In genomic region chr5:151092750-151093149, GRCh38 we compare ENCODE assay signal across 10 cellular contexts.
DNase-seq lines count a peak whose midpoint lies in the region; ATAC-seq and TF ChIP-seq lines count a peak whose summit lies in the region.
"Had no signal": no experiment of that assay in that cellular context is flagged by ENCODE, and none has a peak within 500 bp of the region (broad histone marks: within the 10 kb centered on the region; RNA-seq: fewer than 3 reads in every experiment).

No MANE protein-coding gene starts in this region.

- H3K4me3 ChIP-seq in subcutaneous abdominal adipose tissue (ENCODE audit: low read depth in 1 of 5, low read length in 5 of 5) = no peak overlapping the region
- H3K4me3 ChIP-seq: heart left ventricle had no signal

- peaks cover 0 to 4% (median 0%) of the 10 kb centered on the region in 5 donors for H3K36me3 ChIP-seq in subcutaneous abdominal adipose tissue (ENCODE audit: control insufficient read depth in 5 of 5, insufficient read depth in 5 of 5, low read length in 5 of 5)
- H3K36me3 ChIP-seq: heart left ventricle had no signal

- no peaks in the 10 kb centered on the region for H3K9me3 ChIP-seq in subcutaneous abdominal adipose tissue (ENCODE audit: control insufficient read depth in 5 of 5, low read length in 5 of 5)
- H3K9me3 ChIP-seq: heart left ventricle had no signal

- no peaks in the 10 kb centered on the region for H3K27me3 ChIP-seq in subcutaneous abdominal adipose tissue (ENCODE audit: control insufficient read depth in 5 of 5, insufficient read depth in 4 of 5, low read length in 5 of 5)
- H3K27me3 ChIP-seq: heart left ventricle had no signal

- peak; percentile 20 for DNase-seq in NK-92 treated with Interleukin-12 subunit alpha and Interleukin-12 subunit beta, amount 100 ng/mL, for 24 hours (lab: John Stamatoyannopoulos, UW)
- DNase-seq in NK-92 (lab: John Stamatoyannopoulos, UW; ENCODE audit: unreplicated experiment) (no peak), fibroblast of the conjunctiva (ENCODE audit: low read depth) (peak; percentile 56), DMS53 (lab: John Stamatoyannopoulos, UW) (no peak)
- no peak for DNase-seq in stimulated activated CD4-positive, alpha-beta T cell treated with anti-CD3 and anti-CD28 coated beads, Interleukin-15, amount 100 ng/mL, for 24 hours
- DNase-seq: heart left ventricle; stimulated activated CD4-positive, alpha-beta T cell treated with anti-CD3 and anti-CD28 coated beads, Interleukin-4, amount 100 ng/mL, for 24 hours had no signal

- H3K27ac ChIP-seq in subcutaneous abdominal adipose tissue (ENCODE audit: low read depth, low read length) = peak overlapping the region; percentile 98

- peak overlapping the region in 1 of 5 donors; percentile 60 for H3K9ac ChIP-seq in subcutaneous abdominal adipose tissue (ENCODE audit: low read length in 5 of 5)

- peaks cover 27 to 65% (median 56%) of the 10 kb centered on the region in 5 donors for H3K4me1 ChIP-seq in subcutaneous abdominal adipose tissue (ENCODE audit: control insufficient read depth in 5 of 5, insufficient read depth in 5 of 5, low read length in 5 of 5)

- ATAC-seq in SK-N-SH treated with all-trans-retinoic acid at 6 μM for 48 hours = peak; percentile 39
- no peak for ATAC-seq in GM19455 (IDR thresholded peaks at IDR 0.05; ENCODE audit: unreplicated experiment)

TF ChIP-seq in SK-N-SH treated with all-trans-retinoic acid at 6 μM for 48 hours, 23 proteins besides CTCF, POLR2A, EP300 and RAD21:
- TF ChIP-seq ZFP3 (CRISPR knock-in tag; IDR thresholded peaks at IDR 0.05) = no peak
- no peak for TF ChIP-seq ZNF70 (CRISPR knock-in tag; IDR thresholded peaks at IDR 0.05)
- TF ChIP-seq BACH2 (CRISPR knock-in tag; IDR thresholded peaks at IDR 0.05; ENCODE audit: borderline replicate concordance) = no peak
- TF ChIP-seq ESRRG (CRISPR knock-in tag; IDR thresholded peaks at IDR 0.05) = no peak
- TF ChIP-seq SNAI2 (CRISPR knock-in tag; IDR thresholded peaks at IDR 0.05) = no peak
- no peak for TF ChIP-seq TOX (CRISPR knock-in tag; IDR thresholded peaks at IDR 0.05; ENCODE audit: borderline replicate concordance)
- no peak for TF ChIP-seq ZC3H10 (CRISPR knock-in tag; IDR thresholded peaks at IDR 0.05)
- no peak for TF ChIP-seq TSHZ2 (CRISPR knock-in tag; IDR thresholded peaks at IDR 0.05)
- no peak for TF ChIP-seq ZNF565 (CRISPR knock-in tag; conservative IDR thresholded peaks at IDR 0.05; ENCODE audit: low read depth)
- no peak for TF ChIP-seq CSDC2 (CRISPR knock-in tag; IDR thresholded peaks at IDR 0.05)
- no peak for TF ChIP-seq ARNTL (CRISPR knock-in tag; IDR thresholded peaks at IDR 0.05; ENCODE audit: borderline replicate concordance, low read depth)
- TF ChIP-seq, protein P1, sequence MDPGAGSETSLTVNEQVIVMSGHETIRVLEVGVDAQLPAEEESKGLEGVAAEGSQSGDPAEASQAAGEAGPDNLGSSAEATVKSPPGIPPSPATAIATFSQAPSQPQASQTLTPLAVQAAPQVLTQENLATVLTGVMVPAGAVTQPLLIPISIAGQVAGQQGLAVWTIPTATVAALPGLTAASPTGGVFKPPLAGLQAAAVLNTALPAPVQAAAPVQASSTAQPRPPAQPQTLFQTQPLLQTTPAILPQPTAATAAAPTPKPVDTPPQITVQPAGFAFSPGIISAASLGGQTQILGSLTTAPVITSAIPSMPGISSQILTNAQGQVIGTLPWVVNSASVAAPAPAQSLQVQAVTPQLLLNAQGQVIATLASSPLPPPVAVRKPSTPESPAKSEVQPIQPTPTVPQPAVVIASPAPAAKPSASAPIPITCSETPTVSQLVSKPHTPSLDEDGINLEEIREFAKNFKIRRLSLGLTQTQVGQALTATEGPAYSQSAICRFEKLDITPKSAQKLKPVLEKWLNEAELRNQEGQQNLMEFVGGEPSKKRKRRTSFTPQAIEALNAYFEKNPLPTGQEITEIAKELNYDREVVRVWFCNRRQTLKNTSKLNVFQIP (CRISPR knock-in tag; IDR thresholded peaks at IDR 0.05; ENCODE audit: borderline replicate concordance, low read depth) = no peak
- TF ChIP-seq ISL1 (CRISPR knock-in tag; IDR thresholded peaks at IDR 0.05) = no peak
- no peak for TF ChIP-seq ZFP30 (CRISPR knock-in tag; IDR thresholded peaks at IDR 0.05)
- TF ChIP-seq RARB (CRISPR knock-in tag; IDR thresholded peaks at IDR 0.05) = no peak
- TF ChIP-seq PPARA (CRISPR knock-in tag; IDR thresholded peaks at IDR 0.05; ENCODE audit: borderline replicate concordance) = no peak
- TF ChIP-seq, protein P2, sequence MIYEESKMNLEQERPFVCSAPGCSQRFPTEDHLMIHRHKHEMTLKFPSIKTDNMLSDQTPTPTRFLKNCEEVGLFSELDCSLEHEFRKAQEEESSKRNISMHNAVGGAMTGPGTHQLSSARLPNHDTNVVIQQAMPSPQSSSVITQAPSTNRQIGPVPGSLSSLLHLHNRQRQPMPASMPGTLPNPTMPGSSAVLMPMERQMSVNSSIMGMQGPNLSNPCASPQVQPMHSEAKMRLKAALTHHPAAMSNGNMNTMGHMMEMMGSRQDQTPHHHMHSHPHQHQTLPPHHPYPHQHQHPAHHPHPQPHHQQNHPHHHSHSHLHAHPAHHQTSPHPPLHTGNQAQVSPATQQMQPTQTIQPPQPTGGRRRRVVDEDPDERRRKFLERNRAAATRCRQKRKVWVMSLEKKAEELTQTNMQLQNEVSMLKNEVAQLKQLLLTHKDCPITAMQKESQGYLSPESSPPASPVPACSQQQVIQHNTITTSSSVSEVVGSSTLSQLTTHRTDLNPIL (CRISPR knock-in tag; IDR thresholded peaks at IDR 0.05; ENCODE audit: low read depth) = no peak
- TF ChIP-seq, protein P3, sequence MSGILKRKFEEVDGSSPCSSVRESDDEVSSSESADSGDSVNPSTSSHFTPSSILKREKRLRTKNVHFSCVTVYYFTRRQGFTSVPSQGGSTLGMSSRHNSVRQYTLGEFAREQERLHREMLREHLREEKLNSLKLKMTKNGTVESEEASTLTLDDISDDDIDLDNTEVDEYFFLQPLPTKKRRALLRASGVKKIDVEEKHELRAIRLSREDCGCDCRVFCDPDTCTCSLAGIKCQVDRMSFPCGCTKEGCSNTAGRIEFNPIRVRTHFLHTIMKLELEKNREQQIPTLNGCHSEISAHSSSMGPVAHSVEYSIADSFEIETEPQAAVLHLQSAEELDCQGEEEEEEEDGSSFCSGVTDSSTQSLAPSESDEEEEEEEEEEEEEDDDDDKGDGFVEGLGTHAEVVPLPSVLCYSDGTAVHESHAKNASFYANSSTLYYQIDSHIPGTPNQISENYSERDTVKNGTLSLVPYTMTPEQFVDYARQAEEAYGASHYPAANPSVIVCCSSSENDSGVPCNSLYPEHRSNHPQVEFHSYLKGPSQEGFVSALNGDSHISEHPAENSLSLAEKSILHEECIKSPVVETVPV (CRISPR knock-in tag; IDR thresholded peaks at IDR 0.05) = no peak
TF ChIP-seq in SK-N-SH treated with all-trans-retinoic acid at 6 μM for 48 hours: peak in this region for 0.

Comparison
In these comparisons a context has a peak if more than half of its experiments do, and no peak if none do; other contexts are left out.
1. DNase-seq: peak in NK-92 treated with Interleukin-12 subunit alpha and Interleukin-12 subunit beta, amount 100 ng/mL, for 24 hours (single experiment) and fibroblast of the conjunctiva (single experiment); none in NK-92 (single experiment), stimulated activated CD4-positive, alpha-beta T cell treated with anti-CD3 and anti-CD28 coated beads, Interleukin-15, amount 100 ng/mL, for 24 hours (single experiment) and DMS53 (single experiment).